In the genomic region with DNA sequence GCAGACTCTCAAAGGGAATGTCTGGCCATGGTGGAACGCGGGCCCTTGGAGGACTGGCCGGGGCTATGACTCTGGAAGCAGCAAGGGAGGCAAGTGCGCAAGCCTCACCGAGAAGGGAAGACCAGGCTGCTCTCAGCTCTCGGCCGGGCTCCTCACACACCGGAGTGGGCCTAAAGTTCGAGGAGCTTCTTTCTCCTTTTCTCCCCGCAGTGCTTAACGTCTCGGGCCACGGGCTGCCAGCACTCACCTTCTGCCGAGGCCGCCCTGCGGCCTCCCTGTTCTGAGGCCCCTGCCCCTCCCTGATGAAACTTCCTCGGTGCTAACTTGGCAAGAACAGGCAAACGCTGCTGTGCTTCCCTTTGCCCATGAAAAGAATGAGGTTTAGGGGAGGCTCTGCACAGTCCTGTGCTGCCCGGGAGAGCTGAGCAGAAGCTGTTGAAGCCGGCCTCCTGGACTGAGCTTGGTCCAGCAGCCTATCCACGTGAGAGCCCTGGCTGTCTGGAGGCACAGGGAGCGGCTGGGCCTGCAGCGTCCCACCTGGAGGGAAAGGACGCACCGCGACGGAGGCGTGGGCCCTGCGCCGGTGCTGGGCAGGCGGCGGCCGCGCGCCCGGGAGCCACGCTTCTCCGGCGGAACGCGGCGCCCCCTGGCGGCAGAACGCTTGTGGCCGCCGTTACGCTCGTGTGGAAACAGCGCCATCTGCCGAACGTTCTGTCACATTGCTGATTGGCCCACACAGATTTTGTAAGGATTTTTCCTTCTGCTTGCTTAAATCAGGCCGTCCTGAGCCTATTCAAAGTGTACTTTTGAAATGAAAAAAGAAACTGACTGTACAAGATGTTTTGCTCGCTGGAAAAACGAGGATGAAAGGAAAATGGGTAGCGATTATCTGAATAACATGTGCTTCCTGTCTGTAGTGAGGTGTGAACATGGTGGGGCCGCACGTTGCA, we compare ENCODE assay signal across 1 cellular context.
TF ChIP-seq lines count a peak whose summit lies in the region.

No MANE protein-coding gene starts in this region.

TF ChIP-seq in K562, 482 proteins besides CTCF, POLR2A, EP300 and RAD21 (continued from another document and continues in another):
- no peak for TF ChIP-seq ZNF282 (CRISPR knock-in tag; IDR thresholded peaks at IDR 0.05)
- TF ChIP-seq ZNF668 (CRISPR knock-in tag; IDR thresholded peaks at IDR 0.05) = no peak
- TF ChIP-seq TEAD2 (tag; IDR thresholded peaks at IDR 0.05) = no peak
- TF ChIP-seq SETDB1 (IDR thresholded peaks at IDR 0.05; ENCODE audit: low read length) = no peak
- TF ChIP-seq HNRNPLL (IDR thresholded peaks at IDR 0.05; ENCODE audit: low read depth, low read length, poor library complexity, severe bottlenecking) = peak; percentile 56
- TF ChIP-seq, protein P1, sequence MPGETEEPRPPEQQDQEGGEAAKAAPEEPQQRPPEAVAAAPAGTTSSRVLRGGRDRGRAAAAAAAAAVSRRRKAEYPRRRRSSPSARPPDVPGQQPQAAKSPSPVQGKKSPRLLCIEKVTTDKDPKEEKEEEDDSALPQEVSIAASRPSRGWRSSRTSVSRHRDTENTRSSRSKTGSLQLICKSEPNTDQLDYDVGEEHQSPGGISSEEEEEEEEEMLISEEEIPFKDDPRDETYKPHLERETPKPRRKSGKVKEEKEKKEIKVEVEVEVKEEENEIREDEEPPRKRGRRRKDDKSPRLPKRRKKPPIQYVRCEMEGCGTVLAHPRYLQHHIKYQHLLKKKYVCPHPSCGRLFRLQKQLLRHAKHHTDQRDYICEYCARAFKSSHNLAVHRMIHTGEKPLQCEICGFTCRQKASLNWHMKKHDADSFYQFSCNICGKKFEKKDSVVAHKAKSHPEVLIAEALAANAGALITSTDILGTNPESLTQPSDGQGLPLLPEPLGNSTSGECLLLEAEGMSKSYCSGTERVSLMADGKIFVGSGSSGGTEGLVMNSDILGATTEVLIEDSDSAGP (CRISPR knock-in tag; IDR thresholded peaks at IDR 0.05) = no peak
- TF ChIP-seq FOXA3 (CRISPR knock-in tag; conservative IDR thresholded peaks at IDR 0.05 in 1 of 2, IDR thresholded peaks at IDR 0.05 in 1 of 2) = peak in 1 of 2 experiments; percentile 26; a peak in 1 of 4 replicates
- TF ChIP-seq, protein P2, sequence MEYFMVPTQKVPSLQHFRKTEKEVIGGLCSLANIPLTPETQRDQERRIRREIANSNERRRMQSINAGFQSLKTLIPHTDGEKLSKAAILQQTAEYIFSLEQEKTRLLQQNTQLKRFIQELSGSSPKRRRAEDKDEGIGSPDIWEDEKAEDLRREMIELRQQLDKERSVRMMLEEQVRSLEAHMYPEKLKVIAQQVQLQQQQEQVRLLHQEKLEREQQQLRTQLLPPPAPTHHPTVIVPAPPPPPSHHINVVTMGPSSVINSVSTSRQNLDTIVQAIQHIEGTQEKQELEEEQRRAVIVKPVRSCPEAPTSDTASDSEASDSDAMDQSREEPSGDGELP (CRISPR knock-in tag; IDR thresholded peaks at IDR 0.05; ENCODE audit: borderline replicate concordance) = peak; percentile 28; the same call in 1 of the 2 replicates
- TF ChIP-seq, protein P3, sequence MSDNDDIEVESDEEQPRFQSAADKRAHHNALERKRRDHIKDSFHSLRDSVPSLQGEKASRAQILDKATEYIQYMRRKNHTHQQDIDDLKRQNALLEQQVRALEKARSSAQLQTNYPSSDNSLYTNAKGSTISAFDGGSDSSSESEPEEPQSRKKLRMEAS (CRISPR knock-in tag; IDR thresholded peaks at IDR 0.05) = peak; percentile 94
- TF ChIP-seq, protein P4, sequence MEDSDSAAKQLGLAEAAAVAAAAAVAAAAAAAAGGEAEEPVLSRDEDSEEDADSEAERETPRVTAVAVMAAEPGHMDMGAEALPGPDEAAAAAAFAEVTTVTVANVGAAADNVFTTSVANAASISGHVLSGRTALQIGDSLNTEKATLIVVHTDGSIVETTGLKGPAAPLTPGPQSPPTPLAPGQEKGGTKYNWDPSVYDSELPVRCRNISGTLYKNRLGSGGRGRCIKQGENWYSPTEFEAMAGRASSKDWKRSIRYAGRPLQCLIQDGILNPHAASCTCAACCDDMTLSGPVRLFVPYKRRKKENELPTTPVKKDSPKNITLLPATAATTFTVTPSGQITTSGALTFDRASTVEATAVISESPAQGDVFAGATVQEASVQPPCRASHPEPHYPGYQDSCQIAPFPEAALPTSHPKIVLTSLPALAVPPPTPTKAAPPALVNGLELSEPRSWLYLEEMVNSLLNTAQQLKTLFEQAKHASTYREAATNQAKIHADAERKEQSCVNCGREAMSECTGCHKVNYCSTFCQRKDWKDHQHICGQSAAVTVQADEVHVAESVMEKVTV (CRISPR knock-in tag; IDR thresholded peaks at IDR 0.05) = peak; percentile 91
- TF ChIP-seq TBL1XR1 (IDR thresholded peaks at IDR 0.05; ENCODE audit: low read length in 2 of 2) = no peak
- peak; percentile 91 for TF ChIP-seq RB1 (IDR thresholded peaks at IDR 0.05; ENCODE audit: low read depth)
- no peak for TF ChIP-seq ZNF77 (CRISPR knock-in tag; IDR thresholded peaks at IDR 0.05)
- TF ChIP-seq TEAD1 (CRISPR knock-in tag; IDR thresholded peaks at IDR 0.05) = peak in 1 of 2 experiments; percentile 75; a peak in 1 of 4 replicates
- no peak for TF ChIP-seq ETV5 (CRISPR knock-in tag; IDR thresholded peaks at IDR 0.05; ENCODE audit: low read depth)
- no peak for TF ChIP-seq NCOA4 (IDR thresholded peaks at IDR 0.05; ENCODE audit: partially characterized antibody)
- TF ChIP-seq BACH1 (tag; IDR thresholded peaks at IDR 0.05) = no peak
- peak; percentile 32; the same call in 1 of the 2 replicates for TF ChIP-seq GABPB1 (CRISPR knock-in tag; IDR thresholded peaks at IDR 0.05)
- TF ChIP-seq CREB1 (IDR thresholded peaks at IDR 0.05) = peak; percentile 24; the same call in 1 of the 2 replicates
- TF ChIP-seq CREB1 (CRISPR knock-in tag; IDR thresholded peaks at IDR 0.05) = peak; percentile 70
- TF ChIP-seq SIN3A (IDR thresholded peaks at IDR 0.05; ENCODE audit: borderline replicate concordance in 2 of 2, control insufficient read depth in 1 of 2, low read depth in 2 of 2, low read length in 2 of 2) = no peak
- TF ChIP-seq NRF1 (conservative IDR thresholded peaks at IDR 0.05 in 1 of 2, IDR thresholded peaks at IDR 0.05 in 1 of 2) = peak; percentile 57 to 70
- TF ChIP-seq, protein P5, sequence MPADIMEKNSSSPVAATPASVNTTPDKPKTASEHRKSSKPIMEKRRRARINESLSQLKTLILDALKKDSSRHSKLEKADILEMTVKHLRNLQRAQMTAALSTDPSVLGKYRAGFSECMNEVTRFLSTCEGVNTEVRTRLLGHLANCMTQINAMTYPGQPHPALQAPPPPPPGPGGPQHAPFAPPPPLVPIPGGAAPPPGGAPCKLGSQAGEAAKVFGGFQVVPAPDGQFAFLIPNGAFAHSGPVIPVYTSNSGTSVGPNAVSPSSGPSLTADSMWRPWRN (IDR thresholded peaks at IDR 0.05; ENCODE audit: low read depth) = no peak
- no peak for TF ChIP-seq U2AF2 (optimal IDR thresholded peaks at IDR 0.05; ENCODE audit: low read depth, low read length)
- no peak for TF ChIP-seq FUS (optimal IDR thresholded peaks at IDR 0.05; ENCODE audit: low read depth, low read length)
- TF ChIP-seq KLF6 (CRISPR knock-in tag; IDR thresholded peaks at IDR 0.05; ENCODE audit: borderline replicate concordance) = no peak
- peak; percentile 94 for TF ChIP-seq SMC3 (conservative IDR thresholded peaks at IDR 0.05; ENCODE audit: insufficient read depth, low read depth, low read length)
- no peak for TF ChIP-seq ZNF347 (CRISPR knock-in tag; IDR thresholded peaks at IDR 0.05; ENCODE audit: low read depth)
- TF ChIP-seq ZNF431 (CRISPR knock-in tag; IDR thresholded peaks at IDR 0.05) = peak; percentile 59; the same call in 1 of the 2 replicates
- TF ChIP-seq ZBTB8A (IDR thresholded peaks at IDR 0.05; ENCODE audit: partially characterized antibody) = no peak
- TF ChIP-seq, protein P6, sequence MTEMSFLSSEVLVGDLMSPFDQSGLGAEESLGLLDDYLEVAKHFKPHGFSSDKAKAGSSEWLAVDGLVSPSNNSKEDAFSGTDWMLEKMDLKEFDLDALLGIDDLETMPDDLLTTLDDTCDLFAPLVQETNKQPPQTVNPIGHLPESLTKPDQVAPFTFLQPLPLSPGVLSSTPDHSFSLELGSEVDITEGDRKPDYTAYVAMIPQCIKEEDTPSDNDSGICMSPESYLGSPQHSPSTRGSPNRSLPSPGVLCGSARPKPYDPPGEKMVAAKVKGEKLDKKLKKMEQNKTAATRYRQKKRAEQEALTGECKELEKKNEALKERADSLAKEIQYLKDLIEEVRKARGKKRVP (CRISPR knock-in tag; IDR thresholded peaks at IDR 0.05) = no peak
- TF ChIP-seq YY1 (IDR thresholded peaks at IDR 0.05; ENCODE audit: borderline replicate concordance in 1 of 3, control insufficient read depth in 1 of 3, extremely low read depth in 1 of 3, insufficient read depth in 3 of 3, insufficient read length in 1 of 3, insufficient replicate concordance in 2 of 3, low read depth in 1 of 3, low read length in 2 of 3) = peak in 2 of 3 experiments; percentile 30 to 50
- TF ChIP-seq DACH1 (IDR thresholded peaks at IDR 0.05; ENCODE audit: partially characterized antibody) = no peak
- TF ChIP-seq SRSF9 (IDR thresholded peaks at IDR 0.05; ENCODE audit: borderline replicate concordance, low read depth, low read length) = no peak
- no peak for TF ChIP-seq TAF7 (tag; IDR thresholded peaks at IDR 0.05)
- TF ChIP-seq L3MBTL2 (IDR thresholded peaks at IDR 0.05) = peak; percentile 74
- no peak for TF ChIP-seq NCOA6 (IDR thresholded peaks at IDR 0.05)
- no peak for TF ChIP-seq RFX1 (IDR thresholded peaks at IDR 0.05)
- TF ChIP-seq ZSCAN29 (IDR thresholded peaks at IDR 0.05) = no peak
- peak; percentile 70 for TF ChIP-seq CXXC5 (CRISPR knock-in tag; IDR thresholded peaks at IDR 0.05)
- TF ChIP-seq CBX5 (IDR thresholded peaks at IDR 0.05; ENCODE audit: borderline replicate concordance, low read depth) = no peak
- no peak for TF ChIP-seq EP400 (IDR thresholded peaks at IDR 0.05)
- TF ChIP-seq, protein P7, sequence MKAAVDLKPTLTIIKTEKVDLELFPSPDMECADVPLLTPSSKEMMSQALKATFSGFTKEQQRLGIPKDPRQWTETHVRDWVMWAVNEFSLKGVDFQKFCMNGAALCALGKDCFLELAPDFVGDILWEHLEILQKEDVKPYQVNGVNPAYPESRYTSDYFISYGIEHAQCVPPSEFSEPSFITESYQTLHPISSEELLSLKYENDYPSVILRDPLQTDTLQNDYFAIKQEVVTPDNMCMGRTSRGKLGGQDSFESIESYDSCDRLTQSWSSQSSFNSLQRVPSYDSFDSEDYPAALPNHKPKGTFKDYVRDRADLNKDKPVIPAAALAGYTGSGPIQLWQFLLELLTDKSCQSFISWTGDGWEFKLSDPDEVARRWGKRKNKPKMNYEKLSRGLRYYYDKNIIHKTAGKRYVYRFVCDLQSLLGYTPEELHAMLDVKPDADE (conservative IDR thresholded peaks at IDR 0.05; ENCODE audit: control insufficient read depth, low read depth, low read length) = no peak
- no peak for TF ChIP-seq ZNF644 (tag; IDR thresholded peaks at IDR 0.05; ENCODE audit: low read depth)
- no peak for TF ChIP-seq KAT7 (CRISPR knock-in tag; IDR thresholded peaks at IDR 0.05; ENCODE audit: borderline replicate concordance)
- no peak for TF ChIP-seq ZNF583 (CRISPR knock-in tag; IDR thresholded peaks at IDR 0.05)
- TF ChIP-seq RCOR1 (IDR thresholded peaks at IDR 0.05; ENCODE audit: borderline replicate concordance in 1 of 2, low read depth in 2 of 2, low read length in 2 of 2) = 0 out of 4 replicates have a peak, but pooled peaks of 1 of the 2 experiments have one; percentile 45
- no peak for TF ChIP-seq ZNF354B (CRISPR knock-in tag; IDR thresholded peaks at IDR 0.05)
- TF ChIP-seq, protein P8, sequence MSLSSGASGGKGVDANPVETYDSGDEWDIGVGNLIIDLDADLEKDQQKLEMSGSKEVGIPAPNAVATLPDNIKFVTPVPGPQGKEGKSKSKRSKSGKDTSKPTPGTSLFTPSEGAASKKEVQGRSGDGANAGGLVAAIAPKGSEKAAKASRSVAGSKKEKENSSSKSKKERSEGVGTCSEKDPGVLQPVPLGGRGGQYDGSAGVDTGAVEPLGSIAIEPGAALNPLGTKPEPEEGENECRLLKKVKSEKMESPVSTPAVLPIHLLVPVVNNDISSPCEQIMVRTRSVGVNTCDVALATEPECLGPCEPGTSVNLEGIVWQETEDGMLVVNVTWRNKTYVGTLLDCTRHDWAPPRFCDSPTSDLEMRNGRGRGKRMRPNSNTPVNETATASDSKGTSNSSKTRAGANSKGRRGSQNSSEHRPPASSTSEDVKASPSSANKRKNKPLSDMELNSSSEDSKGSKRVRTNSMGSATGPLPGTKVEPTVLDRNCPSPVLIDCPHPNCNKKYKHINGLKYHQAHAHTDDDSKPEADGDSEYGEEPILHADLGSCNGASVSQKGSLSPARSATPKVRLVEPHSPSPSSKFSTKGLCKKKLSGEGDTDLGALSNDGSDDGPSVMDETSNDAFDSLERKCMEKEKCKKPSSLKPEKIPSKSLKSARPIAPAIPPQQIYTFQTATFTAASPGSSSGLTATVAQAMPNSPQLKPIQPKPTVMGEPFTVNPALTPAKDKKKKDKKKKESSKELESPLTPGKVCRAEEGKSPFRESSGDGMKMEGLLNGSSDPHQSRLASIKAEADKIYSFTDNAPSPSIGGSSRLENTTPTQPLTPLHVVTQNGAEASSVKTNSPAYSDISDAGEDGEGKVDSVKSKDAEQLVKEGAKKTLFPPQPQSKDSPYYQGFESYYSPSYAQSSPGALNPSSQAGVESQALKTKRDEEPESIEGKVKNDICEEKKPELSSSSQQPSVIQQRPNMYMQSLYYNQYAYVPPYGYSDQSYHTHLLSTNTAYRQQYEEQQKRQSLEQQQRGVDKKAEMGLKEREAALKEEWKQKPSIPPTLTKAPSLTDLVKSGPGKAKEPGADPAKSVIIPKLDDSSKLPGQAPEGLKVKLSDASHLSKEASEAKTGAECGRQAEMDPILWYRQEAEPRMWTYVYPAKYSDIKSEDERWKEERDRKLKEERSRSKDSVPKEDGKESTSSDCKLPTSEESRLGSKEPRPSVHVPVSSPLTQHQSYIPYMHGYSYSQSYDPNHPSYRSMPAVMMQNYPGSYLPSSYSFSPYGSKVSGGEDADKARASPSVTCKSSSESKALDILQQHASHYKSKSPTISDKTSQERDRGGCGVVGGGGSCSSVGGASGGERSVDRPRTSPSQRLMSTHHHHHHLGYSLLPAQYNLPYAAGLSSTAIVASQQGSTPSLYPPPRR (CRISPR knock-in tag; IDR thresholded peaks at IDR 0.05; ENCODE audit: borderline replicate concordance) = no peak
- peak; percentile 66 for TF ChIP-seq CREM (IDR thresholded peaks at IDR 0.05; ENCODE audit: low read depth)
- peak; percentile 80; the same call in 1 of the 2 replicates for TF ChIP-seq FOXP1 (CRISPR knock-in tag; IDR thresholded peaks at IDR 0.05)
